In the genomic region with DNA sequence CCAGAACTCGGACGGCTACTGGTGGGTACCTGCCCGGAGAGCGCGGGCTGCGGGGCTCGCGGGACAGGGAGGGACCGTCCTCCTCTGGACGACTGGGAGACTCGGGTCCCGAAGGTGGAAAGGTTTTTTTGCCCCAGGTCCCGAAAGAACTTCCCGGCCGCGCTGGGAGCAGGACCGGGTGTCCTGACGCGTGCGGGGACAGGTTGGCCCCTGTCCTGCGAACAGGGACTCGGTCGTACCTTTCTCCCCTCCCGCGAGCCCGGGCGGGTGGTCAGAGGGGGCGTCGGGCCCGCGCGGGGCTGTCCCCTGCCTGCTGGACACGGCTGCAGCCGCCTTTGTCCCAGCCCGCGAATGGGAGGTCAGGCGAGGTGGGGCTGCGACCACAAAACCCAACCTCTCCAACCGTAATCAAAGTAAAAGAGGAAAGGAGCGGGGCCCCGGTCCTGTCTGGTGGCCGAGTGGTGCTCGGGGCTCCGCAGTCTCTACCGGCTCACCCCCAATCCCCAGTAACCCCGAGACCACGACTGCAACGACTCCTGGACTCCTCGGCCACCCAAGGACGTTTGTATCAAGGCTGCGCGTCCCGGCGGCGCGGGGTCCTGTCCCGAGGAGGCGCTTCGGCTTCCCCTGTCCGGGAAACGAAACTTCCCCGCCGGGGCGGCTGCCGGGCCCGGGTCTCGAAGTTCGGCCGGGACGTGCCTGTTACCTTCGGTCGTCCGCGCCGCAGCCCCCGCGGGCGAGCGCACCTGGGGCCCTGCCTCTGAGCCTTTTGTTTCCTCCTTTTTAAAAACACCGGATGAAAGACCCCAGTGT, we compare ENCODE assay signal across 8 cellular contexts. TPM values are rescaled to one million over a fixed set of nuclear protein-coding genes. Genes with fewer than 3 reads are reported as not detected.
DNase-seq lines count a peak whose midpoint lies in the region; ATAC-seq and TF ChIP-seq lines count a peak whose summit lies in the region.

No MANE protein-coding gene starts in this region.

- peak overlapping the region; percentile 89 for H3K27ac Mint-ChIP-seq in HFFc6
- H3K27ac Mint-ChIP-seq in activated T-helper 17 cell treated with anti-CD3 and anti-CD28 coated beads, Interleukin-2, amount 50 U/mL, for 72 hours = no peak overlapping the region

- H3K4me3 ChIP-seq in AG10803 (ENCODE audit: low read length) = peak overlapping the region; percentile 77
- peak overlapping the region; percentile 68 to 71 for H3K4me3 ChIP-seq in right atrium auricular region
- peak overlapping the region; percentile 75 for H3K4me3 ChIP-seq in retinal pigment epithelial cell (ENCODE audit: low read length)

- peak overlapping the region; percentile 89 to 98 for H3K27ac ChIP-seq in right atrium auricular region

- TF ChIP-seq CTCF in AG10803 (conservative IDR thresholded peaks at IDR 0.05; ENCODE audit: low read length) (no peak), HFFc6 (IDR thresholded peaks at IDR 0.05) (no peak), right atrium auricular region (IDR thresholded peaks at IDR 0.05) (no peak), retinal pigment epithelial cell (conservative IDR thresholded peaks at IDR 0.05; ENCODE audit: low read depth, low read length) (no peak)

- ATAC-seq in activated T-helper 17 cell treated with anti-CD3 and anti-CD28 coated beads, Interleukin-2, amount 50 U/mL, for 72 hours (replicated peaks) = no peak
- ATAC-seq in HG03442 (IDR thresholded peaks at IDR 0.05; ENCODE audit: unreplicated experiment) (no peak), HG03039 (IDR thresholded peaks at IDR 0.05; ENCODE audit: unreplicated experiment) (no peak)

- H3K9me3 Mint-ChIP-seq in HFFc6 = no peaks in the 10 kb centered on the region
- H3K9me3 Mint-ChIP-seq in activated T-helper 17 cell treated with anti-CD3 and anti-CD28 coated beads, Interleukin-2, amount 50 U/mL, for 72 hours = no peaks in the 10 kb centered on the region

- H3K36me3 ChIP-seq in right atrium auricular region = no peaks in the 10 kb centered on the region

- DNase-seq in AG10803 (ENCODE audit: low read depth) = no peak
- no peak for DNase-seq in HFFc6
- DNase-seq in right atrium auricular region (ENCODE audit: low spot score) = no peak
- no peak for DNase-seq in retinal pigment epithelial cell (ENCODE audit: low read depth)
- no peak for DNase-seq in NCI-H2107 treated with DMSO at 0.1 percent for 48 hours (lab: John Stamatoyannopoulos, UW; ENCODE audit: unreplicated experiment)

- no peaks in the 10 kb centered on the region for H3K27me3 ChIP-seq in right atrium auricular region

- no peaks in the 10 kb centered on the region for H3K36me3 Mint-ChIP-seq in HFFc6 (ENCODE audit: low read depth)
- no peaks in the 10 kb centered on the region for H3K36me3 Mint-ChIP-seq in activated T-helper 17 cell treated with anti-CD3 and anti-CD28 coated beads, Interleukin-2, amount 50 U/mL, for 72 hours (ENCODE audit: low read depth)

- H3K4me1 Mint-ChIP-seq in HFFc6 (ENCODE audit: low read depth) = peaks cover 72% of the 10 kb centered on the region
- no peaks in the 10 kb centered on the region for H3K4me1 Mint-ChIP-seq in activated T-helper 17 cell treated with anti-CD3 and anti-CD28 coated beads, Interleukin-2, amount 50 U/mL, for 72 hours

- peaks cover 2% of the 10 kb centered on the region; the same call in 1 of the 2 replicates for H3K27me3 Mint-ChIP-seq in HFFc6 (ENCODE audit: insufficient read depth)
- H3K27me3 Mint-ChIP-seq in activated T-helper 17 cell treated with anti-CD3 and anti-CD28 coated beads, Interleukin-2, amount 50 U/mL, for 72 hours = peaks cover 58% of the 10 kb centered on the region

- no peaks in the 10 kb centered on the region for H3K9me3 ChIP-seq in right atrium auricular region

- peak overlapping the region; percentile 96 for H3K4me3 Mint-ChIP-seq in HFFc6
- peak overlapping the region; percentile 68 for H3K4me3 Mint-ChIP-seq in activated T-helper 17 cell treated with anti-CD3 and anti-CD28 coated beads, Interleukin-2, amount 50 U/mL, for 72 hours

- peaks cover 0 to 25% of the 10 kb centered on the region in 2 donors for H3K4me1 ChIP-seq in right atrium auricular region

RNA-seq across cellular contexts. Expression of a gene that starts 0.8 kb away (rescaled TPM):
- 10 to 100 TPM; 33.8 to 65.4 (median 37.0) TPM for total RNA-seq in HFFc6 (2021; fragmentation: NEBNext Ultra II Directional; extraction: Animal tissue kit (Norgen Biotek cat#: 25700))
- total RNA-seq in activated T-helper 17 cell treated with anti-CD3 and anti-CD28 coated beads, Interleukin-2, amount 50 U/mL, for 72 hours = under 1 TPM in 1 of 2 donors, not detected in 1; 0.05 TPM
- 100 to 1,000 TPM; 121 to 229 TPM for total RNA-seq in right atrium auricular region

RNA-seq across cellular contexts. Expression of a gene that starts 47.7 kb away (rescaled TPM):
- 10 to 100 TPM in 5 of 6 experiments, 1 to 10 TPM in 1; 9.7 to 12.9 (median 11.9) TPM for total RNA-seq in HFFc6 (2021; fragmentation: NEBNext Ultra II Directional; extraction: Animal tissue kit (Norgen Biotek cat#: 25700))
- total RNA-seq in activated T-helper 17 cell treated with anti-CD3 and anti-CD28 coated beads, Interleukin-2, amount 50 U/mL, for 72 hours = 10 to 100 TPM; 16.9 to 17.7 TPM
- 1 to 10 TPM; 9.3 to 9.6 TPM for total RNA-seq in right atrium auricular region

Comparison
In these comparisons a context has a peak if more than half of its experiments do, and no peak if none do; other contexts are left out.
1. RNA of a gene that starts 0.8 kb away (total RNA-seq): 121 to 229 TPM in right atrium auricular region and 33.8 to 65.4 TPM in HFFc6; 0.05 TPM in activated T-helper 17 cell treated with anti-CD3 and anti-CD28 coated beads, Interleukin-2, amount 50 U/mL, for 72 hours; every median in the first group is over 10 times any median in the second.
2. Peak in every context shown above with its lines, with median percentiles within 50 percentile points of each other: H3K4me3 ChIP-seq.